20 cellular contexts compared by ENCODE assay signal in the genomic region with DNA sequence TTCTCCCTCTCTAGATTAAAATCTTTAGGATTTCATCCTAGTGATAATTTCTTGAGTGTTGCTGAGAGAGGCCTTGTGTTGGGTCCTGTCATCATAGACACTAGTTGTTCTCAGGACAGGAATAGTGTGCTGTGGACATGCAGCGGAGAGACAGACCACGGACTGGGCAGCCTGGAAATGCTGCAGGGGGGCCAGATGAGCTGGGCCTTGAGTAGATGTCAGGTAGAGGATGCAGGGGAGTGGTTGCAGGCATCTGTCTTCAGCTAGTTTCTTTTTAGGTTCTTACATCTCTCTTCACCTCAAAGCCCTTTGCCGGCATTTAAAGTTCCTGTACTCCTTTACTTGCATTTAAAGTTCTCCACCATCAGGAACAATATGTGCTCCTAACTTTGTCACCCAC. TPM values are rescaled to one million over a fixed set of nuclear protein-coding genes. Genes with fewer than 3 reads are reported as not detected.
DNase-seq lines count a peak whose midpoint lies in the region; ATAC-seq and TF ChIP-seq lines count a peak whose summit lies in the region.
"Had no signal": no experiment of that assay in that cellular context is flagged by ENCODE, and none has a peak within 500 bp of the region (broad histone marks: within the 10 kb centered on the region; RNA-seq: fewer than 3 reads in every experiment).

No MANE protein-coding gene starts in this region.

- peak overlapping the region; percentile 75 for H3K27ac Mint-ChIP-seq in activated T-cell treated with anti-CD3 and anti-CD28 coated beads, Interleukin-2, amount 50 U/mL, for 24 hours
- peak overlapping the region; percentile 67 for H3K27ac Mint-ChIP-seq in T-helper 17 cell
- peak overlapping the region; percentile 28 for H3K27ac Mint-ChIP-seq in stimulated activated naive B cell treated with anti-CD40 and anti-IgM and Interleukin-4, amounts not matched to agents 10 μg/mL and 1 μg/mL and 100 μg/mL, for 72 hours
- H3K27ac Mint-ChIP-seq: H9 had no signal

- TF ChIP-seq POLR2A in esophagus muscularis mucosa (IDR thresholded peaks at IDR 0.05; ENCODE audit: low read depth): no peak

- H3K9me3 Mint-ChIP-seq in activated T-cell treated with anti-CD3 and anti-CD28 coated beads, Interleukin-2, amount 50 U/mL, for 24 hours: no peaks in the 10 kb centered on the region
- H3K9me3 Mint-ChIP-seq in stimulated activated naive B cell treated with anti-CD40 and anti-IgM and Interleukin-4, amounts not matched to agents 10 μg/mL and 1 μg/mL and 100 μg/mL, for 72 hours: no peaks in the 10 kb centered on the region

- H3K4me1 Mint-ChIP-seq in activated T-cell treated with anti-CD3 and anti-CD28 coated beads, Interleukin-2, amount 50 U/mL, for 24 hours (ENCODE audit: low read depth): no peaks in the 10 kb centered on the region
- H3K4me1 Mint-ChIP-seq in T-helper 17 cell: peaks cover 8% of the 10 kb centered on the region
- H3K4me1 Mint-ChIP-seq in stimulated activated naive B cell treated with anti-CD40 and anti-IgM and Interleukin-4, amounts not matched to agents 10 μg/mL and 1 μg/mL and 100 μg/mL, for 72 hours: peaks cover 0 to 3% of the 10 kb centered on the region in 2 donors

- H3K27me3 Mint-ChIP-seq in activated T-cell treated with anti-CD3 and anti-CD28 coated beads, Interleukin-2, amount 50 U/mL, for 24 hours: no peaks in the 10 kb centered on the region
- no peaks in the 10 kb centered on the region for H3K27me3 Mint-ChIP-seq in T-helper 17 cell
- no peaks in the 10 kb centered on the region for H3K27me3 Mint-ChIP-seq in stimulated activated naive B cell treated with anti-CD40 and anti-IgM and Interleukin-4, amounts not matched to agents 10 μg/mL and 1 μg/mL and 100 μg/mL, for 72 hours

- intact Hi-C loops in esophagus muscularis mucosa (cut with DNase I) (no loop called here), head of caudate nucleus (cut with DNase I) (no loop called here)

- no peak for ATAC-seq in T-helper 17 cell
- no peak for ATAC-seq in stimulated activated naive B cell treated with anti-CD40 and anti-IgM and Interleukin-4, amounts not matched to agents 10 μg/mL and 1 μg/mL and 100 μg/mL, for 72 hours (replicated peaks)
- ATAC-seq in GM19035 (IDR thresholded peaks at IDR 0.05; ENCODE audit: unreplicated experiment): no peak
- ATAC-seq: PC-3 had no signal

- TF ChIP-seq CTCF in esophagus muscularis mucosa (IDR thresholded peaks at IDR 0.05): no peak

- no peaks in the 10 kb centered on the region for H3K4me1 ChIP-seq in esophagus muscularis mucosa

- no peak overlapping the region for H3K4me3 ChIP-seq in esophagus muscularis mucosa

- TF ChIP-seq EP300 in esophagus muscularis mucosa (IDR thresholded peaks at IDR 0.05): no peak

- 83% methylated on average over 3 of the region's 3 CpGs for WGBS in esophagus muscularis mucosa

- peaks cover 100% of the 10 kb centered on the region for H3K36me3 Mint-ChIP-seq in activated T-cell treated with anti-CD3 and anti-CD28 coated beads, Interleukin-2, amount 50 U/mL, for 24 hours (ENCODE audit: low read depth)
- H3K36me3 Mint-ChIP-seq in T-helper 17 cell (ENCODE audit: low read depth): peaks cover 17% of the 10 kb centered on the region
- H3K36me3 Mint-ChIP-seq in stimulated activated naive B cell treated with anti-CD40 and anti-IgM and Interleukin-4, amounts not matched to agents 10 μg/mL and 1 μg/mL and 100 μg/mL, for 72 hours: peaks cover 66 to 70% of the 10 kb centered on the region in 2 donors

- no peaks in the 10 kb centered on the region for H3K27me3 ChIP-seq in esophagus muscularis mucosa

- no peaks in the 10 kb centered on the region for H3K9me3 ChIP-seq in T-helper 17 cell (ENCODE audit: control insufficient read depth, low read length, poor library complexity, severe bottlenecking)
- H3K9me3 ChIP-seq in esophagus muscularis mucosa: no peaks in the 10 kb centered on the region

- DNase-seq in activated T-cell treated with anti-CD3 and anti-CD28 coated beads, Interleukin-2, amount 50 U/mL, for 24 hours: no peak
- DNase-seq in activated T-cell treated with anti-CD3 and anti-CD28 coated beads for 4 hours: no peak
- DNase-seq in T-helper 17 cell: no peak
- peak; percentile 45 for DNase-seq in esophagus muscularis mucosa (ENCODE audit: extremely low spot score)
- DNase-seq in stimulated activated naive B cell treated with anti-CD40 and anti-IgM and Interleukin-4, amounts not matched to agents 10 μg/mL and 1 μg/mL and 100 μg/mL, for 72 hours: no peak
- no peak for DNase-seq in head of caudate nucleus
- DNase-seq in D341Med (ENCODE audit: low spot score): no peak
- DNase-seq: 8988T, DMS79, H9, NCI-H1417, NCI-H187, NCI-H2227 treated with DMSO at 0.1 percent for 48 hours, NCI-H510A treated with DMSO at 0.1 percent for 48 hours, PC-3, RPMI8226, SIG-M5 had no signal

- H3K4me3 Mint-ChIP-seq in activated T-cell treated with anti-CD3 and anti-CD28 coated beads, Interleukin-2, amount 50 U/mL, for 24 hours: no peak overlapping the region
- no peak overlapping the region for H3K4me3 Mint-ChIP-seq in T-helper 17 cell
- H3K4me3 Mint-ChIP-seq in stimulated activated naive B cell treated with anti-CD40 and anti-IgM and Interleukin-4, amounts not matched to agents 10 μg/mL and 1 μg/mL and 100 μg/mL, for 72 hours: no peak overlapping the region
- H3K4me3 Mint-ChIP-seq: H9 had no signal

- H3K27ac ChIP-seq in esophagus muscularis mucosa (replicated peaks in 1 of 4): no peak overlapping the region
- H3K27ac ChIP-seq: KMS-11 had no signal

- H3K36me3 ChIP-seq in esophagus muscularis mucosa: peaks cover 24 to 92% (median 74%) of the 10 kb centered on the region in 4 donors

RNA-seq across cellular contexts. Expression of gene SP110, which starts 42.8 kb away (rescaled TPM):
- total RNA-seq in T-helper 17 cell: 10 to 100 TPM; 72.5 to 77.1 TPM
- total RNA-seq in esophagus muscularis mucosa: 10 to 100 TPM; 14.5 to 24.9 (median 18.8) TPM

RNA-seq across cellular contexts. Expression of gene SP140, which starts 48.5 kb away (rescaled TPM):
- total RNA-seq in T-helper 17 cell (10 to 100 TPM; 67.2 to 68.2 TPM), esophagus muscularis mucosa (1 to 10 TPM in 2 of 4 donors, under 1 TPM in 1, not detected in 1; 0.65 to 2.5 (median 2.5) TPM)
- total RNA-seq: HT-29, PC-3 had no signal

Comparison
In these comparisons a context has a peak if more than half of its experiments do, and no peak if none do; other contexts are left out.
1. RNA of gene SP140, which starts 48.5 kb away (total RNA-seq): 67.2 to 68.2 TPM in T-helper 17 cell; 0.65 to 2.5 TPM in esophagus muscularis mucosa; every median in the first group is over 10 times any median in the second.
2. Peak in every context shown above with its lines, with median percentiles within 50 percentile points of each other: H3K27ac Mint-ChIP-seq.